9 cellular contexts compared by ENCODE assay signal in the genomic region with DNA sequence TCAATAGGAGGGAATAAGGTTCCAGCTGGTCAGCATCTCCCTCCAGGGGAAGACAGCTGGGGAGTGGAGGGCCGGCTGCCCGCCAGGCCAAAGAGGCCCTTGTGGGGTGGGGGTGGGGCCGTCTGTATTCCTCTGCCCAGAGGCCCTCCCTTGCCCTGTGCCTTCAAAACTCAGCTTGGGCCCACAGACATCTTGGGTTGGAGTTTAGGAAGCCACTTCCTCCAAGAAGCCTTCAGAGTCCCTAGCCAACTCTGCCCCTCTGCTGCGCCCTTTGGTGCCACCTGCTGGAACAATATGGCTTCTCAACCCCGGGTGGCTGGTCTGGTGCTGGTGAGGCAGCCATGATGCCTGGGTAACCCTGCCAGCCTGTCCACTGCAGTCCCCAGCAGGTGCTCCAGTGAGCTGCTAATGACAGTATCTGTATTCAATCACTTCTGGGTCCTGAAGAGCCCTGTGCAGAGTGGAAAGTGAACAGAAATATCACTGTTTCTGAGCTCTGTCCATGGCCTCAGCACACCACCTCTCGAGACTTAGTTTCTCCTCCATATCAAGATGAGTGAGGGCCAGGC. TPM values are rescaled to one million over a fixed set of nuclear protein-coding genes. Genes with fewer than 3 reads are reported as not detected.
DNase-seq lines count a peak whose midpoint lies in the region; ATAC-seq and TF ChIP-seq lines count a peak whose summit lies in the region.
"Had no signal": no experiment of that assay in that cellular context is flagged by ENCODE, and none has a peak within 500 bp of the region (broad histone marks: within the 10 kb centered on the region; RNA-seq: fewer than 3 reads in every experiment).

No MANE protein-coding gene starts in this region.

- H4K5ac ChIP-seq in IMR-90 (ENCODE audit: low read depth, low read length): peak overlapping the region; percentile 4; the same call in 1 of the 2 replicates

- ATAC-seq in DND-41 (ENCODE audit: insufficient read depth, low read depth): peak; percentile 96
- ATAC-seq in IMR-90 (ENCODE audit: low read depth): peak; percentile 67
- peak; percentile 73 to 78 for ATAC-seq in natural killer cell treated with Interleukin-12 subunit alpha and Interleukin-12 subunit beta and Interleukin-15 and Interleukin-18, amount 100 ng/mL, for 72 hours
- peak; percentile 37 for ATAC-seq in upper lobe of right lung
- ATAC-seq in GM19324 (IDR thresholded peaks at IDR 0.05; ENCODE audit: low FRiP score, unreplicated experiment): no peak

- no peaks in the 10 kb centered on the region for H3K79me2 ChIP-seq in DND-41 (ENCODE audit: insufficient read depth, low read length)

- H2AK5ac ChIP-seq in IMR-90 (ENCODE audit: low read depth, low read length): no peak overlapping the region

- no TSS peak for BruUV-seq in IMR-90 (replicated peaks; lab: Mats Ljungman, UMichigan)

- H3K4me1 ChIP-seq in DND-41 (ENCODE audit: insufficient read depth, low read length) (no peaks in the 10 kb centered on the region), IMR-90 (ENCODE audit: control insufficient read depth, insufficient read depth, low read length) (peaks cover 38% of the 10 kb centered on the region), upper lobe of right lung (peaks cover 68% of the 10 kb centered on the region)

- DNase-seq in DND-41 (peak; percentile 82), IMR-90 (peak; percentile 42), upper lobe of right lung (no peak), nephron progenitor cell (no peak)
- peak; percentile 20 for DNase-seq in activated CD4-positive, CD25-positive, alpha-beta regulatory T cell treated with anti-CD3 and anti-CD28 coated beads, Interleukin-2, amount 50 U/mL, for 16 hours (ENCODE audit: low read depth, low spot score)
- peak; percentile 70 for DNase-seq in natural killer cell treated with Interleukin-12 subunit alpha and Interleukin-12 subunit beta and Interleukin-15 and Interleukin-18, amount 100 ng/mL, for 72 hours (ENCODE audit: low spot score)

- no peaks in the 10 kb centered on the region for H3K27me3 ChIP-seq in DND-41 (ENCODE audit: insufficient read depth, low read length, poor library complexity)
- H3K27me3 ChIP-seq in IMR-90 (ENCODE audit: control insufficient read depth, insufficient read depth, low read length): no peaks in the 10 kb centered on the region
- no peaks in the 10 kb centered on the region for H3K27me3 ChIP-seq in upper lobe of right lung

- POLR2A ChIA-PET in IMR-90 (lab: Charles Lee; ENCODE audit: unreplicated experiment): interaction anchor here (0.6 kb wide), 1 partner anchor 9 kb away, joined by 4 read pairs; no protein-coding TSS in a partner anchor

- H3K4me3 Mint-ChIP-seq in dendritic cell treated with granulocyte-macrophage colony-stimulating factor and Interleukin-4, amounts not matched to agents 40 ng/mL and 50 ng/mL, for 4 days: no peak overlapping the region
- no peak overlapping the region for H3K4me3 Mint-ChIP-seq in natural killer cell treated with Interleukin-12 subunit alpha and Interleukin-12 subunit beta and Interleukin-15 and Interleukin-18, amount 100 ng/mL, for 72 hours
- no peak overlapping the region for H3K4me3 Mint-ChIP-seq in nephron progenitor cell

- H3K9me3 ChIP-seq in DND-41 (ENCODE audit: insufficient read depth, low read length, severe bottlenecking) (no peaks in the 10 kb centered on the region), IMR-90 (ENCODE audit: control insufficient read depth, insufficient read depth, low read length) (no peaks in the 10 kb centered on the region), upper lobe of right lung (no peaks in the 10 kb centered on the region)

- peaks cover 36% of the 10 kb centered on the region for H3K4me1 Mint-ChIP-seq in dendritic cell treated with granulocyte-macrophage colony-stimulating factor and Interleukin-4, amounts not matched to agents 40 ng/mL and 50 ng/mL, for 4 days (ENCODE audit: low read depth)
- H3K4me1 Mint-ChIP-seq in natural killer cell treated with Interleukin-12 subunit alpha and Interleukin-12 subunit beta and Interleukin-15 and Interleukin-18, amount 100 ng/mL, for 72 hours (ENCODE audit: low read depth in 2 of 2): peaks cover 0 to 33% of the 10 kb centered on the region in 2 donors
- peaks cover 65% of the 10 kb centered on the region for H3K4me1 Mint-ChIP-seq in nephron progenitor cell

- peaks cover 100% of the 10 kb centered on the region for H3K36me3 Mint-ChIP-seq in dendritic cell treated with granulocyte-macrophage colony-stimulating factor and Interleukin-4, amounts not matched to agents 40 ng/mL and 50 ng/mL, for 4 days (ENCODE audit: low read depth)
- H3K36me3 Mint-ChIP-seq in natural killer cell treated with Interleukin-12 subunit alpha and Interleukin-12 subunit beta and Interleukin-15 and Interleukin-18, amount 100 ng/mL, for 72 hours: no peaks in the 10 kb centered on the region
- peaks cover 21% of the 10 kb centered on the region for H3K36me3 Mint-ChIP-seq in nephron progenitor cell (ENCODE audit: low read depth)

- H2AFZ ChIP-seq in DND-41 (ENCODE audit: low read depth, low read length) (no peak overlapping the region), IMR-90 (replicated peaks; ENCODE audit: low read length, poor library complexity) (no peak overlapping the region)

- no peak overlapping the region for H3K56ac ChIP-seq in IMR-90 (ENCODE audit: extremely low read depth, insufficient read depth, low read length)

- dilution Hi-C loops in IMR-90 (cut with HindIII; ENCODE audit: low sequenced_read_pairs, unreplicated experiment): no loop called here

- peak; percentile 84 for TF ChIP-seq CTCF in DND-41 (IDR thresholded peaks at IDR 0.05; ENCODE audit: borderline replicate concordance, extremely low read depth, low read length, poor library complexity, severe bottlenecking)
- TF ChIP-seq CTCF in IMR-90 (conservative IDR thresholded peaks at IDR 0.05; ENCODE audit: low read depth, low read length): peak; percentile 56
- TF ChIP-seq CTCF in upper lobe of right lung (IDR thresholded peaks at IDR 0.05): peak; percentile 39
- TF ChIP-seq CTCF in nephron progenitor cell (IDR thresholded peaks at IDR 0.05): no peak

- H3K4me2 ChIP-seq in DND-41 (ENCODE audit: insufficient read depth, low read length) (no peak overlapping the region), IMR-90 (ENCODE audit: low read depth, low read length) (no peak overlapping the region; the same call in 1 of the 2 replicates)

- WGBS in IMR-90 (ENCODE audit: extremely low coverage in 2 of 2, insufficient read length in 1 of 2), 2 experiments: 60% methylated on average over 1 of the region's 6 CpGs; no CpG with 5 or more reads in 1 of the 2 experiments

- no peak overlapping the region for H4K8ac ChIP-seq in IMR-90 (ENCODE audit: low read depth in 2 of 2, low read length in 2 of 2)

- H3K4me3 ChIP-seq in DND-41 (ENCODE audit: low read depth in 1 of 2, low read length in 2 of 2): no peak overlapping the region
- H3K4me3 ChIP-seq in IMR-90 (ENCODE audit: insufficient read depth, low read depth, low read length): no peak overlapping the region
- no peak overlapping the region for H3K4me3 ChIP-seq in upper lobe of right lung

- H3K9ac ChIP-seq in DND-41 (ENCODE audit: low read depth, low read length) (no peak overlapping the region), IMR-90 (ENCODE audit: low read depth, low read length) (no peak overlapping the region)

- intact Hi-C loops in IMR-90 (cut with micrococcal nuclease) (no loop called here), upper lobe of right lung (cut with DNase I) (no loop called here)
- intact Hi-C loops in dendritic cell treated with granulocyte-macrophage colony-stimulating factor and Interleukin-4, amounts not matched to agents 40 ng/mL and 50 ng/mL, for 4 days (cut with micrococcal nuclease): no loop called here

- no peak overlapping the region for H2BK120ac ChIP-seq in IMR-90 (ENCODE audit: low read depth, low read length)

- no peak overlapping the region for H4K91ac ChIP-seq in IMR-90 (ENCODE audit: insufficient read depth, low read depth, low read length)

- in situ Hi-C loops in IMR-90 (cut with MboI; ENCODE audit: low sequenced_read_pairs): no loop called here

- H2AK9ac ChIP-seq in IMR-90 (replicated peaks; ENCODE audit: low read depth, low read length, poor library complexity): no peak overlapping the region

- H3K18ac ChIP-seq in IMR-90 (ENCODE audit: low read depth, low read length): peak overlapping the region; percentile 31; the same call in 1 of the 2 replicates

- H4K20me1 ChIP-seq in DND-41 (ENCODE audit: insufficient read depth, low read length) (peaks cover 26% of the 10 kb centered on the region), IMR-90 (ENCODE audit: insufficient read depth, low read length) (peaks cover 53% of the 10 kb centered on the region)

- H3K27ac Mint-ChIP-seq in dendritic cell treated with granulocyte-macrophage colony-stimulating factor and Interleukin-4, amounts not matched to agents 40 ng/mL and 50 ng/mL, for 4 days: peak overlapping the region; percentile 28
- H3K27ac Mint-ChIP-seq in natural killer cell treated with Interleukin-12 subunit alpha and Interleukin-12 subunit beta and Interleukin-15 and Interleukin-18, amount 100 ng/mL, for 72 hours: no peak overlapping the region
- H3K27ac Mint-ChIP-seq in nephron progenitor cell: no peak overlapping the region

- no peak overlapping the region for H3K23ac ChIP-seq in IMR-90 (ENCODE audit: low read depth, low read length)

- peaks cover 3% of the 10 kb centered on the region; the same call in 1 of the 2 replicates for H3K9me1 ChIP-seq in IMR-90 (ENCODE audit: insufficient read depth, low read length)

- H3K79me1 ChIP-seq in IMR-90 (ENCODE audit: low read depth in 1 of 2, low read length in 2 of 2): peaks cover 5 to 56% of the 10 kb centered on the region in 2 experiments; a peak in 3 of 4 replicates

- TF ChIP-seq RAD21 in IMR-90 (IDR thresholded peaks at IDR 0.05; ENCODE audit: low read length): peak; percentile 49

- no peak overlapping the region for H2BK5ac ChIP-seq in IMR-90 (ENCODE audit: low read depth, low read length, poor library complexity, severe bottlenecking)

- no peaks in the 10 kb centered on the region for H3K27me3 Mint-ChIP-seq in dendritic cell treated with granulocyte-macrophage colony-stimulating factor and Interleukin-4, amounts not matched to agents 40 ng/mL and 50 ng/mL, for 4 days
- no peaks in the 10 kb centered on the region for H3K27me3 Mint-ChIP-seq in natural killer cell treated with Interleukin-12 subunit alpha and Interleukin-12 subunit beta and Interleukin-15 and Interleukin-18, amount 100 ng/mL, for 72 hours
- H3K27me3 Mint-ChIP-seq in nephron progenitor cell (ENCODE audit: low read depth, poor library complexity): peaks cover 5% of the 10 kb centered on the region

- H3K4ac ChIP-seq in IMR-90 (ENCODE audit: low read depth, low read length): no peak overlapping the region

- no peak overlapping the region for H2BK15ac ChIP-seq in IMR-90 (ENCODE audit: low read depth, low read length)

- H2BK20ac ChIP-seq in IMR-90 (ENCODE audit: low read depth, low read length): no peak overlapping the region

- no peak for TF ChIP-seq POLR2A in IMR-90 (IDR thresholded peaks at IDR 0.05; ENCODE audit: low read depth, low read length)

- H3K36me3 ChIP-seq in DND-41 (ENCODE audit: insufficient read depth, low read length): peaks cover 34% of the 10 kb centered on the region
- H3K36me3 ChIP-seq in IMR-90 (ENCODE audit: control insufficient read depth, insufficient read depth, low read length): peaks cover 17% of the 10 kb centered on the region; the same call in 1 of the 2 replicates
- H3K36me3 ChIP-seq in upper lobe of right lung: peaks cover 68% of the 10 kb centered on the region

- H3K27ac ChIP-seq in DND-41 (ENCODE audit: low read length) (peak overlapping the region; percentile 40; the same call in 1 of the 2 replicates), IMR-90 (ENCODE audit: insufficient read depth, low read length) (peak overlapping the region; percentile 85; the same call in 1 of the 2 replicates), upper lobe of right lung (no peak overlapping the region)

- CTCF ChIA-PET in IMR-90 (lab: Yijun Ruan, JAX): interaction anchor here (0.6 to 1.9 kb wide), 8 partner anchors 9 to 187 kb away, joined by 3 to 7 read pairs (median 4); no protein-coding TSS in a partner anchor

- H3K14ac ChIP-seq in IMR-90 (replicated peaks; ENCODE audit: low read depth, low read length): no peak overlapping the region; the same call in 1 of the 2 replicates

- no peaks in the 10 kb centered on the region for H3K9me3 Mint-ChIP-seq in dendritic cell treated with granulocyte-macrophage colony-stimulating factor and Interleukin-4, amounts not matched to agents 40 ng/mL and 50 ng/mL, for 4 days
- H3K9me3 Mint-ChIP-seq in natural killer cell treated with Interleukin-12 subunit alpha and Interleukin-12 subunit beta and Interleukin-15 and Interleukin-18, amount 100 ng/mL, for 72 hours: no peaks in the 10 kb centered on the region
- no peaks in the 10 kb centered on the region for H3K9me3 Mint-ChIP-seq in nephron progenitor cell

RNA-seq across cellular contexts. Expression of a gene that starts 16.7 kb away (rescaled TPM):
- total RNA-seq in IMR-90 (2012; rRNA removed) (not detected in 2 replicates), upper lobe of right lung (2.2 TPM)
- 0.26 and 0.27 TPM in 2 replicates for polyA plus RNA-seq in IMR-90 (2012; rRNA removed)
- 0.12 TPM in 1 of 2 replicates, not detected in the other for polyA plus RNA-seq in IMR-90 (2012; cell fraction: cytosol; rRNA removed)
- polyA plus RNA-seq in IMR-90 (2012; cell fraction: nucleus; rRNA removed; ENCODE audit: low replicate concordance): 0.47 and 0.60 TPM in 2 replicates
- not detected for total RNA-seq in natural killer cell treated with Interleukin-12 subunit alpha and Interleukin-12 subunit beta and Interleukin-15 and Interleukin-18, amount 100 ng/mL, for 72 hours
- total RNA-seq: T-helper 1 cell treated with Interleukin-12 subunit alpha and Interleukin-12 subunit beta and Interleukin-4 antibody, amounts not matched to agents 30 ng/mL and 1 ng/mL, for 36 hours had no signal

RNA-seq across cellular contexts. Expression of a gene that starts 31.3 kb away (rescaled TPM):
- total RNA-seq in IMR-90 (2012; rRNA removed): 1.7 and 2.0 TPM in 2 replicates
- 5.9 and 6.1 TPM in 2 replicates for polyA plus RNA-seq in IMR-90 (2012; rRNA removed)
- 4.2 and 9.4 TPM in 2 replicates for polyA plus RNA-seq in IMR-90 (2012; cell fraction: cytosol; rRNA removed)
- 16.9 and 38.6 TPM in 2 replicates for polyA plus RNA-seq in IMR-90 (2012; cell fraction: nucleus; rRNA removed; ENCODE audit: low replicate concordance)
- 1 to 10 TPM; 1.6 to 2.0 TPM for total RNA-seq in natural killer cell treated with Interleukin-12 subunit alpha and Interleukin-12 subunit beta and Interleukin-15 and Interleukin-18, amount 100 ng/mL, for 72 hours
- 11.1 TPM for total RNA-seq in upper lobe of right lung

RNA-seq across cellular contexts. Expression of a gene that starts 33.4 kb away (rescaled TPM):
- 112 and 128 TPM in 2 replicates for total RNA-seq in IMR-90 (2012; rRNA removed)
- polyA plus RNA-seq in IMR-90 (2012; rRNA removed): 123 and 124 TPM in 2 replicates
- polyA plus RNA-seq in IMR-90 (2012; cell fraction: cytosol; rRNA removed): 207 and 212 TPM in 2 replicates
- 94.6 and 127 TPM in 2 replicates for polyA plus RNA-seq in IMR-90 (2012; cell fraction: nucleus; rRNA removed; ENCODE audit: low replicate concordance)
- 10 to 100 TPM; 66.9 to 85.5 TPM for total RNA-seq in natural killer cell treated with Interleukin-12 subunit alpha and Interleukin-12 subunit beta and Interleukin-15 and Interleukin-18, amount 100 ng/mL, for 72 hours
- 143 TPM for total RNA-seq in upper lobe of right lung

RNA-seq across cellular contexts. Expression of a gene that starts 35.8 kb away (rescaled TPM):
- total RNA-seq in IMR-90 (2012; rRNA removed) (not detected in 2 replicates), upper lobe of right lung (4.9 TPM)
- not detected in 2 replicates for polyA plus RNA-seq in IMR-90 (2012; rRNA removed)
- polyA plus RNA-seq in IMR-90 (2012; cell fraction: cytosol; rRNA removed): not detected in 2 replicates
- not detected in 2 replicates for polyA plus RNA-seq in IMR-90 (2012; cell fraction: nucleus; rRNA removed; ENCODE audit: low replicate concordance)
- total RNA-seq in natural killer cell treated with Interleukin-12 subunit alpha and Interleukin-12 subunit beta and Interleukin-15 and Interleukin-18, amount 100 ng/mL, for 72 hours: not detected
- total RNA-seq: T-helper 1 cell treated with Interleukin-12 subunit alpha and Interleukin-12 subunit beta and Interleukin-4 antibody, amounts not matched to agents 30 ng/mL and 1 ng/mL, for 36 hours had no signal

RNA-seq across cellular contexts. Expression of a gene that starts 54.3 kb away (rescaled TPM):
- total RNA-seq in IMR-90 (2012; rRNA removed): 0.54 and 0.56 TPM in 2 replicates
- polyA plus RNA-seq in IMR-90 (2012; rRNA removed): 2.2 and 2.4 TPM in 2 replicates
- polyA plus RNA-seq in IMR-90 (2012; cell fraction: cytosol; rRNA removed): 2.0 and 3.4 TPM in 2 replicates
- 1.8 and 2.4 TPM in 2 replicates for polyA plus RNA-seq in IMR-90 (2012; cell fraction: nucleus; rRNA removed; ENCODE audit: low replicate concordance)
- total RNA-seq in natural killer cell treated with Interleukin-12 subunit alpha and Interleukin-12 subunit beta and Interleukin-15 and Interleukin-18, amount 100 ng/mL, for 72 hours: under 1 TPM in 1 of 2 donors, not detected in 1; 0.31 TPM
- total RNA-seq in upper lobe of right lung: 29.7 TPM
- total RNA-seq: T-helper 1 cell treated with Interleukin-12 subunit alpha and Interleukin-12 subunit beta and Interleukin-4 antibody, amounts not matched to agents 30 ng/mL and 1 ng/mL, for 36 hours had no signal

Comparison
In these comparisons a context has a peak if more than half of its experiments do, and no peak if none do; other contexts are left out.
1. DNase-seq: peak in DND-41 (single experiment), IMR-90 (single experiment), activated CD4-positive, CD25-positive, alpha-beta regulatory T cell treated with anti-CD3 and anti-CD28 coated beads, Interleukin-2, amount 50 U/mL, for 16 hours (single experiment) and natural killer cell treated with Interleukin-12 subunit alpha and Interleukin-12 subunit beta and Interleukin-15 and Interleukin-18, amount 100 ng/mL, for 72 hours (single experiment); none in upper lobe of right lung (single experiment) and nephron progenitor cell (single experiment).